In the genomic region with DNA sequence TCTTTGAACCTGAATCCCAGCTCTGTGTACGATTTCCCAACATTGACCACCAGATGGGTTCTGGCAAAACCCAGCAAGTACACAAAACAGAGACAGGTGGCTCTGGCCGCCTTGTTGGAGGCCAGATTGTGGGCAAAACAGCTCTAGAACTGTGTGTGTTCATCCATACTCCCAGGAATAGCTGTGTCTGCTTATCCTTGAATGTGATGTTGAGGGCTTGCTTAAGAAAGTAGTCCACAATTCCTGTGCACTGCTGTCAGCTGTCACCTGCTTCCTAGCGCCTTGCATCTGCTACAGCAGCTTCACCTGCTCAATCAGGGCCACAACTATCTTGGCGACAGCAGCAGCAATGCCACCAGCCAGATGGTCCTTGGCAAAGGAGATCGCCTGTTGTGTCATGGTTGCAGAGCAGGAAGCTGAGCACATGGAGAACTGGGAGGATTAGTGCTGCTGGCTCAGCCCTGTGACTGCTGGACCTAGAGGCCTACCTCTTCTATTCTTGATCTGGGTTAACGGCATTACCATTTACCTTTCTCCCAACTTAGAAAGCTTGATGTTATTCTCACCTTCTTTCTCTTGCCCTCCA, we compare ENCODE assay signal across 1 cellular context.
TF ChIP-seq lines count a peak whose summit lies in the region.

No MANE protein-coding gene starts in this region.

TF ChIP-seq in HepG2, 621 proteins besides CTCF, POLR2A, EP300 and RAD21 (continued from another document):
- TF ChIP-seq, protein P1, sequence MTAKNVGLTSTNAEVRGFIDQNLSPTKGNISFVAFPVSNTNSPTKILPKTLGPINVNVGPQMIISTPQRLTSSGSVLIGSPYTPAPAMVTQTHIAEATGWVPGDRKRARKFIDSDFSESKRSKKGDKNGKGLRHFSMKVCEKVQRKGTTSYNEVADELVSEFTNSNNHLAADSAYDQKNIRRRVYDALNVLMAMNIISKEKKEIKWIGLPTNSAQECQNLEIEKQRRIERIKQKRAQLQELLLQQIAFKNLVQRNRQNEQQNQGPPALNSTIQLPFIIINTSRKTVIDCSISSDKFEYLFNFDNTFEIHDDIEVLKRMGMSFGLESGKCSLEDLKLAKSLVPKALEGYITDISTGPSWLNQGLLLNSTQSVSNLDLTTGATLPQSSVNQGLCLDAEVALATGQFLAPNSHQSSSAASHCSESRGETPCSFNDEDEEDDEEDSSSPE (CRISPR knock-in tag; IDR thresholded peaks at IDR 0.05) = no peak
- no peak for TF ChIP-seq ZSCAN31 (CRISPR knock-in tag; IDR thresholded peaks at IDR 0.05; ENCODE audit: low read depth)
- TF ChIP-seq, protein P2, sequence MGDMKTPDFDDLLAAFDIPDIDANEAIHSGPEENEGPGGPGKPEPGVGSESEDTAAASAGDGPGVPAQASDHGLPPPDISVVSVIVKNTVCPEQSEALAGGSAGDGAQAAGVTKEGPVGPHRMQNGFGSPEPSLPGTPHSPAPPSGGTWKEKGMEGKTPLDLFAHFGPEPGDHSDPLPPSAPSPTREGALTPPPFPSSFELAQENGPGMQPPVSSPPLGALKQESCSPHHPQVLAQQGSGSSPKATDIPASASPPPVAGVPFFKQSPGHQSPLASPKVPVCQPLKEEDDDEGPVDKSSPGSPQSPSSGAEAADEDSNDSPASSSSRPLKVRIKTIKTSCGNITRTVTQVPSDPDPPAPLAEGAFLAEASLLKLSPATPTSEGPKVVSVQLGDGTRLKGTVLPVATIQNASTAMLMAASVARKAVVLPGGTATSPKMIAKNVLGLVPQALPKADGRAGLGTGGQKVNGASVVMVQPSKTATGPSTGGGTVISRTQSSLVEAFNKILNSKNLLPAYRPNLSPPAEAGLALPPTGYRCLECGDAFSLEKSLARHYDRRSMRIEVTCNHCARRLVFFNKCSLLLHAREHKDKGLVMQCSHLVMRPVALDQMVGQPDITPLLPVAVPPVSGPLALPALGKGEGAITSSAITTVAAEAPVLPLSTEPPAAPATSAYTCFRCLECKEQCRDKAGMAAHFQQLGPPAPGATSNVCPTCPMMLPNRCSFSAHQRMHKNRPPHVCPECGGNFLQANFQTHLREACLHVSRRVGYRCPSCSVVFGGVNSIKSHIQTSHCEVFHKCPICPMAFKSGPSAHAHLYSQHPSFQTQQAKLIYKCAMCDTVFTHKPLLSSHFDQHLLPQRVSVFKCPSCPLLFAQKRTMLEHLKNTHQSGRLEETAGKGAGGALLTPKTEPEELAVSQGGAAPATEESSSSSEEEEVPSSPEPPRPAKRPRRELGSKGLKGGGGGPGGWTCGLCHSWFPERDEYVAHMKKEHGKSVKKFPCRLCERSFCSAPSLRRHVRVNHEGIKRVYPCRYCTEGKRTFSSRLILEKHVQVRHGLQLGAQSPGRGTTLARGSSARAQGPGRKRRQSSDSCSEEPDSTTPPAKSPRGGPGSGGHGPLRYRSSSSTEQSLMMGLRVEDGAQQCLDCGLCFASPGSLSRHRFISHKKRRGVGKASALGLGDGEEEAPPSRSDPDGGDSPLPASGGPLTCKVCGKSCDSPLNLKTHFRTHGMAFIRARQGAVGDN (CRISPR knock-in tag; IDR thresholded peaks at IDR 0.05) = peak; percentile 27; the same call in 1 of the 2 replicates
